ENCODE assay signal across 7 cellular contexts in the genomic region with DNA sequence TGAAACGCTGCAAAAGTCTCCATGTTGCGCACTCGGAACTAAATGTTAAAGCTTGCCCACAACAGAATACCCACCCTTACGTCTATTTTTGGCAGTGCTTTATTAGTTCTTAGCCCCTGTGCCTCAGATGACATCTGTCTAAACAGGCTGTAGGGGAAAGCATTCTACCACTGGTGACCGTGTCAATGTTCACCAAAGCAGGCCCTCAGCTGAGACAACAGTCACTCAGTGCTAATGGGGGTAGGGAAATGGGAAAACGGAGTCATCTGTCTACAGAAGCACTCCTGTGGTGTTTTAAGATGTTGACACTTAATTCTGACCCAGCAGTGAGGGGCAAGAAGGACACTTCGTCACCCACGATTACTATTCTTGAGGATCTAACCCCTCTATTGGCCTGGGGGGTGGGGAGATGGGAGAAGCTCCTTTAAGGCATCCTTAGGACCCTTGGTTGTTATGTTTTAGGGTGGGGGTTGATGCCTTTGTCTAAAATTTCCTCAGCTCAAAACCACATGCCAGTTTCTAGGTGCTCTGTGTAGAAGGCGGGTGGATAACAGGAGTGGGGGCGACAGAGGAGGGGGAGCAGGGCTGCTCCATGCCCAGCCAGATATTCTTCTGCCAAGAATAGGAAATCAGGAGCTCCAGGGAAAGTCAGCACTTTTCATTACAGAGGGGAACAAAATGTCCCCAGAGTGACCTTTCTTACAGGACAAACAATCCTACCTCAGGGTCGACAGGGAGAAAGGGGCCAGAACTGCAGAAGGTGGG. TPM values are rescaled to one million over a fixed set of nuclear protein-coding genes. Genes with fewer than 3 reads are reported as not detected.
DNase-seq lines count a peak whose midpoint lies in the region; ATAC-seq, FAIRE-seq and TF ChIP-seq lines count a peak whose summit lies in the region.
"Had no signal": no experiment of that assay in that cellular context is flagged by ENCODE, and none has a peak within 500 bp of the region (broad histone marks: within the 10 kb centered on the region; RNA-seq: fewer than 3 reads in every experiment).

No MANE protein-coding gene starts in this region.

- peaks cover 42% of the 10 kb centered on the region for H3K4me1 Mint-ChIP-seq in WTC11

- H3K4me2 ChIP-seq in A549 (peak overlapping the region; percentile 69), mesendoderm (ENCODE audit: low read length) (no peak overlapping the region)

- no peaks in the 10 kb centered on the region for H3K9me3 Mint-ChIP-seq in WTC11

- H3K18ac ChIP-seq in mesendoderm (ENCODE audit: low read length), result no peak overlapping the region

- no peak for DNase-seq in A549 (ENCODE audit: low read depth in 1 of 2, low spot score in 1 of 2)
- no peak for DNase-seq in WTC11 (ENCODE audit: low spot score)
- no peak for DNase-seq in mesendoderm
- no peak for DNase-seq in NOMO-1 treated with dmso at 0.1 percent for 144 hours (lab: John Stamatoyannopoulos, UW; ENCODE audit: unreplicated experiment)
- DNase-seq in NCI-H1048 (lab: John Stamatoyannopoulos, UW), result no peak
- DNase-seq in NCI-H1694 (lab: John Stamatoyannopoulos, UW), result no peak

- H3K27ac Mint-ChIP-seq in WTC11, result no peak overlapping the region

- TF ChIP-seq RAD21 in A549 (conservative IDR thresholded peaks at IDR 0.05 in 1 of 2, IDR thresholded peaks at IDR 0.05 in 1 of 2), result no peak

- H3K9me3 ChIP-seq in A549, result no peaks in the 10 kb centered on the region

- no peak overlapping the region for H3K9ac ChIP-seq in mesendoderm (ENCODE audit: low read length)

- H3K4me1 ChIP-seq in A549 (peaks cover 54% of the 10 kb centered on the region), mesendoderm (ENCODE audit: control insufficient read depth, low read depth, low read length) (peaks cover 8% of the 10 kb centered on the region)

- H3K79me2 ChIP-seq in mesendoderm (ENCODE audit: control insufficient read depth, insufficient read depth, low read length), result no peaks in the 10 kb centered on the region

- no peak overlapping the region for H2BK120ac ChIP-seq in mesendoderm (ENCODE audit: low read depth, low read length)

- no peak overlapping the region for H4K8ac ChIP-seq in mesendoderm (ENCODE audit: low read depth, low read length)

- no peak for FAIRE-seq in A549 (lab: Jason Lieb, UNC)

- H3K4me3 ChIP-seq in A549, result no peak overlapping the region
- no peak overlapping the region for H3K4me3 ChIP-seq in mesendoderm (ENCODE audit: low read length)

- no peak for TF ChIP-seq CTCF in A549 (IDR thresholded peaks at IDR 0.05)
- TF ChIP-seq CTCF in WTC11 (IDR thresholded peaks at IDR 0.05), result no peak

- H3K27me3 Mint-ChIP-seq in WTC11 (ENCODE audit: low read depth), result peaks cover 57% of the 10 kb centered on the region

- H2BK5ac ChIP-seq in mesendoderm (ENCODE audit: low read length), result no peak overlapping the region

- no peaks in the 10 kb centered on the region for H3K79me1 ChIP-seq in mesendoderm (ENCODE audit: low read length)

- POLR2A ChIA-PET in A549 (lab: Yijun Ruan, JAX) (interaction anchor here (1.2 kb wide), 1 partner anchor 15 kb away, joined by 5 read pairs; no protein-coding TSS in a partner anchor), WTC11 (lab: Charles Lee) (interaction anchor here (0.8 to 2.0 kb wide), 4 partner anchors 13 to 112 kb away, joined by 3 to 10 read pairs (median 4); a partner anchor contains a TSS)

- peak overlapping the region; percentile 19 for H3K23ac ChIP-seq in mesendoderm (ENCODE audit: low read length)

- peaks cover 7% of the 10 kb centered on the region for H3K27me3 ChIP-seq in mesendoderm (ENCODE audit: insufficient read depth, low read length, poor library complexity)

- WGBS in A549 (ENCODE audit: missing lambda C conversion rate), result 83% methylated on average over 11 of the region's 11 CpGs
- WGBS in mesendoderm (ENCODE audit: extremely low coverage, insufficient coverage, low lambda C conversion rate), result no CpG with 5 or more reads among the region's 11 CpGs

- no peak overlapping the region for H3K4ac ChIP-seq in mesendoderm (ENCODE audit: low read depth, low read length)

- no peak overlapping the region for H2AK5ac ChIP-seq in mesendoderm (ENCODE audit: low read length)

- no peak overlapping the region for H4K5ac ChIP-seq in mesendoderm (ENCODE audit: low read length)

- peak overlapping the region; percentile 33 for H3K4me3 Mint-ChIP-seq in WTC11

- H3K56ac ChIP-seq in mesendoderm (ENCODE audit: low read length), result peak overlapping the region; percentile 18

- ATAC-seq in A549 (no peak), WTC11 (no peak)

- no peak for TF ChIP-seq EP300 in A549 (IDR thresholded peaks at IDR 0.05)

- no peak for TF ChIP-seq POLR2A in A549 (IDR thresholded peaks at IDR 0.05; ENCODE audit: low read length)

- CTCF ChIA-PET in A549 (lab: Yijun Ruan, JAX) (interaction anchor here (1.0 to 5.8 kb wide), 10 partner anchors 9 to 746 kb away, joined by 3 to 98 read pairs (median 6); a partner anchor contains a TSS), WTC11 (lab: Charles Lee) (interaction anchor here (0.9 to 6.2 kb wide), 8 partner anchors 8 to 113 kb away, joined by 3 to 95 read pairs (median 17); a partner anchor contains a TSS)

- peaks cover 22% of the 10 kb centered on the region for H3K36me3 Mint-ChIP-seq in WTC11

- peak overlapping the region; percentile 71 to 72 for H3K27ac ChIP-seq in A549
- H3K27ac ChIP-seq in mesendoderm (ENCODE audit: low read depth, low read length), result no peak overlapping the region

- no peak overlapping the region for H2BK15ac ChIP-seq in mesendoderm (replicated peaks; ENCODE audit: low read depth)

- H3K36me3 ChIP-seq in mesendoderm (ENCODE audit: control insufficient read depth, insufficient read depth, low read length), result no peaks in the 10 kb centered on the region

TF ChIP-seq in A549, 52 proteins besides CTCF, POLR2A, EP300 and RAD21:
- TF ChIP-seq HDAC2 (IDR thresholded peaks at IDR 0.05), result no peak
- TF ChIP-seq EHF (CRISPR knock-in tag; IDR thresholded peaks at IDR 0.05), result no peak
- TF ChIP-seq HOXB5 (CRISPR knock-in tag; IDR thresholded peaks at IDR 0.05), result no peak
- TF ChIP-seq SREBF2 (IDR thresholded peaks at IDR 0.05), result no peak
- TF ChIP-seq NR3C1 (IDR thresholded peaks at IDR 0.05), result no peak
- TF ChIP-seq JUNB (IDR thresholded peaks at IDR 0.05), result no peak
- no peak for TF ChIP-seq GATA3 (IDR thresholded peaks at IDR 0.05; ENCODE audit: borderline replicate concordance)
- TF ChIP-seq EHMT2 (IDR thresholded peaks at IDR 0.05; ENCODE audit: low read depth), result no peak
- TF ChIP-seq CEBPB (IDR thresholded peaks at IDR 0.05), result no peak

TF ChIP-seq in WTC11, 78 proteins besides CTCF, POLR2A, EP300 and RAD21 (continues in another document):
- no peak for TF ChIP-seq ZNF671 (CRISPR knock-in tag; IDR thresholded peaks at IDR 0.05)
- TF ChIP-seq, protein P1, sequence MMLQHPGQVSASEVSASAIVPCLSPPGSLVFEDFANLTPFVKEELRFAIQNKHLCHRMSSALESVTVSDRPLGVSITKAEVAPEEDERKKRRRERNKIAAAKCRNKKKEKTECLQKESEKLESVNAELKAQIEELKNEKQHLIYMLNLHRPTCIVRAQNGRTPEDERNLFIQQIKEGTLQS (CRISPR knock-in tag; conservative IDR thresholded peaks at IDR 0.05), result no peak

RNA-seq across cellular contexts. Expression of a gene that starts 15.6 kb away (rescaled TPM):
- polyA plus RNA-seq in A549 (2011; rRNA removed) (not detected in 2 replicates), A549 (2017; fragmentation: RNase III; extraction: RNeasy Plus Mini Kit Qiagen cat#74134 plus additional on column Dnase treatment) (not detected in 3 replicates)
- polyA plus RNA-seq in A549 (2012; cell fraction: cytosol; rRNA removed), result not detected in 2 replicates
- not detected in 2 replicates for polyA plus RNA-seq in A549 (2012; cell fraction: nucleus; rRNA removed)
- not detected in 2 replicates for polyA minus RNA-seq in A549 (2011; rRNA and poly(A)+ RNA removed)
- total RNA-seq in WTC11 (2021), result not detected in 3 replicates
- not detected for polyA plus RNA-seq in mesendoderm (2013, experiment 1 of 2)
- polyA plus RNA-seq in mesendoderm (2013, experiment 2 of 2), result not detected
- total RNA-seq: omental fat pad had no signal

RNA-seq across cellular contexts. Expression of a gene that starts 19.3 kb away (rescaled TPM):
- polyA plus RNA-seq in A549 (2011; rRNA removed) (0.30 and 0.37 TPM in 2 replicates), A549 (2017; fragmentation: RNase III; extraction: RNeasy Plus Mini Kit Qiagen cat#74134 plus additional on column Dnase treatment) (0.48 to 0.83 TPM (median 0.73 TPM) in 3 replicates)
- polyA plus RNA-seq in A549 (2012; cell fraction: cytosol; rRNA removed), result 0.22 and 0.36 TPM in 2 replicates
- polyA plus RNA-seq in A549 (2012; cell fraction: nucleus; rRNA removed), result 0.56 and 0.71 TPM in 2 replicates
- polyA minus RNA-seq in A549 (2011; rRNA and poly(A)+ RNA removed), result 0.50 and 1.4 TPM in 2 replicates
- total RNA-seq in WTC11 (2021), result 7.3 to 8.2 TPM (median 8.0 TPM) in 3 replicates
- polyA plus RNA-seq in mesendoderm (2013, experiment 1 of 2), result 6.2 TPM
- 5.9 TPM for polyA plus RNA-seq in mesendoderm (2013, experiment 2 of 2)

RNA-seq across cellular contexts. Expression of a gene that starts 21.5 kb away (rescaled TPM):
- not detected in 2 replicates for polyA plus RNA-seq in A549 (2011; rRNA removed)
- polyA plus RNA-seq in A549 (2012; cell fraction: cytosol; rRNA removed), result 0.03 TPM in 1 of 2 replicates, not detected in the other
- not detected in 2 replicates for polyA plus RNA-seq in A549 (2012; cell fraction: nucleus; rRNA removed)
- polyA plus RNA-seq in A549 (2017; fragmentation: RNase III; extraction: RNeasy Plus Mini Kit Qiagen cat#74134 plus additional on column Dnase treatment), result not detected in 3 replicates
- not detected in 2 replicates for polyA minus RNA-seq in A549 (2011; rRNA and poly(A)+ RNA removed)
- total RNA-seq in WTC11 (2021), result 2.0 to 3.0 TPM (median 2.2 TPM) in 3 replicates
- polyA plus RNA-seq in mesendoderm (2013, experiment 1 of 2), result 0.35 TPM
- polyA plus RNA-seq in mesendoderm (2013, experiment 2 of 2), result 0.32 TPM

RNA-seq across cellular contexts. Expression of a gene that starts 27.8 kb away (rescaled TPM):
- polyA plus RNA-seq in A549 (2011; rRNA removed) (23.5 and 28.4 TPM in 2 replicates), A549 (2017; fragmentation: RNase III; extraction: RNeasy Plus Mini Kit Qiagen cat#74134 plus additional on column Dnase treatment) (23.3 to 26.5 TPM (median 25.4 TPM) in 3 replicates)
- 36.1 and 47.3 TPM in 2 replicates for polyA plus RNA-seq in A549 (2012; cell fraction: cytosol; rRNA removed)
- 31.5 and 31.7 TPM in 2 replicates for polyA plus RNA-seq in A549 (2012; cell fraction: nucleus; rRNA removed)
- polyA minus RNA-seq in A549 (2011; rRNA and poly(A)+ RNA removed), result 54.7 and 63.3 TPM in 2 replicates
- 90.0 to 91.1 TPM (median 90.6 TPM) in 3 replicates for total RNA-seq in WTC11 (2021)
- polyA plus RNA-seq in mesendoderm (2013, experiment 1 of 2), result 59.6 TPM
- polyA plus RNA-seq in mesendoderm (2013, experiment 2 of 2), result 61.0 TPM

RNA-seq across cellular contexts. Expression of a gene that starts 45.2 kb away (rescaled TPM):
- 5.4 and 5.5 TPM in 2 replicates for polyA plus RNA-seq in A549 (2011; rRNA removed)
- 7.6 and 10.0 TPM in 2 replicates for polyA plus RNA-seq in A549 (2012; cell fraction: cytosol; rRNA removed)
- polyA plus RNA-seq in A549 (2012; cell fraction: nucleus; rRNA removed), result 43.7 and 46.4 TPM in 2 replicates
- polyA plus RNA-seq in A549 (2017; fragmentation: RNase III; extraction: RNeasy Plus Mini Kit Qiagen cat#74134 plus additional on column Dnase treatment), result 14.9 to 18.1 TPM (median 15.9 TPM) in 3 replicates
- polyA minus RNA-seq in A549 (2011; rRNA and poly(A)+ RNA removed), result 3.1 and 5.7 TPM in 2 replicates
- total RNA-seq in WTC11 (2021), result 20.7 to 26.4 TPM (median 22.1 TPM) in 3 replicates
- 35.7 TPM for polyA plus RNA-seq in mesendoderm (2013, experiment 1 of 2)
- polyA plus RNA-seq in mesendoderm (2013, experiment 2 of 2), result 36.5 TPM
